8 cellular contexts compared by ENCODE assay signal in the genomic region with DNA sequence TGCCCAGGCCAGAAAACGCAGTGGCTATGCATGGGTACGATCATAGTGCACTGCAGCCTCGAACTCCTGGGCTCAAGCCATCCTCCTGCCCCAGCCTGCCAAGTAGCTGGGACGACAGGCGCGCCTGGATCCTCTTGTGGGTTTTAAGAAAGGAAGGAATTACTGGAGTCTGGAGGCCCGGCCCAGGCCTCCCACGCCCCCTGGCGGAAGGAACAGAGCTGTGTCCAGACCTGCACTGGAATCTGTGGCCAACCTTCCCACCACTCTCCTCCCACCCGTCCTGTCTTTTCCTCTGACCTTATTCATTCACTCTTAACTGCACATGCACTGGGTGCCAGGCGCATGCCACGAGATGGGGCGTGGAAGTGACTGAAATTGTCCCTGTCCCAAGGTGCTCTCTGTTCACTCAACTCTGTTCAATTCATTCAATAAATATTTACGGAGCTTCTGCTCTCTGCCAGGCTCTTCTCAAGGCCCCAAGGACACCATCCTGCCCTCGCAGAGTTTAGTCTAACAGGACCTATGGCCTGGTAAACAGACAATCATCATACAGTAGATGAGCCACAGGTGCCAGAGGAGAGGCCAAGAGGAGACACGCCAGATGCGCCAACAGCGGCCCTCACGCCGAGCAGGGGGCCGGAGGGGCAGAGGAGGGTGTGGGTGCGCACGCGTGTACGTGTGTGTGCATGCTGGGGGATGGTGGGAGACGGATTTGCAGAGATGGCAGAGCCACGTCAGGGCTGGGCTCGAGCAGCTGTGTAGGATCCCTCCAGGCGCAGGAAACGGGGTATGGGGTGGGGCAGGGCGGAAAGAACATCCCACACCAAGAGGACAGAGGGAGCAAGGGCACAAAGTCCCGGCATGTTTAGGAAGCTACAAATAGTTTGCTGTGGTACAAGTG. TPM values are rescaled to one million over a fixed set of nuclear protein-coding genes. Genes with fewer than 3 reads are reported as not detected.
A peak's percentile ranks its signal among the peaks of the same experiment; 100 is the strongest.
DNase-seq lines count a peak whose midpoint lies in the region; ATAC-seq, FAIRE-seq and TF ChIP-seq lines count a peak whose summit lies in the region.

No MANE protein-coding gene starts in this region.

- in situ Hi-C loops in SK-MEL-5 (cut with HindIII; ENCODE audit: low pct_unique_long_range_greater_than_20kb, low sequenced_read_pairs): no loop called here

- H3K27ac ChIP-seq in heart left ventricle (no peak overlapping the region), psoas muscle (no peak overlapping the region)

- no peaks in the 10 kb centered on the region for H3K36me3 ChIP-seq in adipocyte (ENCODE audit: control insufficient read depth, insufficient read depth, low read length, severe bottlenecking)
- no peaks in the 10 kb centered on the region for H3K36me3 ChIP-seq in heart left ventricle
- no peaks in the 10 kb centered on the region for H3K36me3 ChIP-seq in psoas muscle (ENCODE audit: insufficient read depth in 1 of 2, low read depth in 1 of 2)

- peak; percentile 70 to 92 (median 89) for ATAC-seq in heart left ventricle
- ATAC-seq in psoas muscle: peak; percentile 85 to 96 (median 88)
- ATAC-seq in GM21447 (IDR thresholded peaks at IDR 0.05; ENCODE audit: unreplicated experiment): no peak

- 54 to 60% (median 56%) methylated on average over 32 of the region's 32 CpGs for WGBS in heart left ventricle, 4 donors
- WGBS in psoas muscle, 3 donors: 54 to 59% (median 57%) methylated on average over 32 of the region's 32 CpGs

- DNase-seq in MV-4-11 (lab: John Stamatoyannopoulos, UW) (peak; percentile 51), SK-MEL-5 (ENCODE audit: low read depth, low spot score) (peak; percentile 79), adipocyte (ENCODE audit: low read depth) (peak; percentile 93), heart left ventricle (peak; percentile 68 to 88 (median 80)), psoas muscle (peak; percentile 79 to 84)

- no peak for TF ChIP-seq POLR2A in heart left ventricle (IDR thresholded peaks at IDR 0.05)

- H3K27me3 ChIP-seq in adipocyte (replicated peaks; ENCODE audit: control insufficient read depth, insufficient read depth, low read length): peaks cover 18% of the 10 kb centered on the region
- no peaks in the 10 kb centered on the region for H3K27me3 ChIP-seq in heart left ventricle
- no peaks in the 10 kb centered on the region for H3K27me3 ChIP-seq in psoas muscle (ENCODE audit: insufficient read depth in 3 of 3, low read length in 2 of 3)

- H3K4me1 ChIP-seq in adipocyte (ENCODE audit: control insufficient read depth, insufficient read depth, low read length) (peaks cover 4% of the 10 kb centered on the region), heart left ventricle (peaks cover 0 to 17% (median 2%) of the 10 kb centered on the region in 12 donors), psoas muscle (no peaks in the 10 kb centered on the region)

- H3K4me3 ChIP-seq in adipocyte (ENCODE audit: low read length) (no peak overlapping the region), heart left ventricle (no peak overlapping the region), psoas muscle (no peak overlapping the region)

- H3K9ac ChIP-seq in adipocyte (ENCODE audit: low read length): no peak overlapping the region

- TF ChIP-seq CTCF in GM12874 (IDR thresholded peaks at IDR 0.05; ENCODE audit: insufficient read depth, low read depth, low read length): peak; percentile 97
- TF ChIP-seq CTCF in heart left ventricle (IDR thresholded peaks at IDR 0.05): peak; percentile 76 to 91 (median 82)
- TF ChIP-seq CTCF in psoas muscle (IDR thresholded peaks at IDR 0.05): peak; percentile 75

- H3K9me3 ChIP-seq in adipocyte (ENCODE audit: control insufficient read depth, low read length) (no peaks in the 10 kb centered on the region), heart left ventricle (no peaks in the 10 kb centered on the region), psoas muscle (no peaks in the 10 kb centered on the region)

- intact Hi-C loops in heart left ventricle (cut with DNase I) (loop anchor here in 9 of 10 donors (2.0 to 10.0 kb wide), 6 partner anchors 42 to 295 kb away; partner anchors contain the start of gene VDR (in 3 of the 9)), psoas muscle (cut with DNase I) (loop anchor here in 1 of 2 donors (5.0 kb wide), 2 partner anchors 82 to 232 kb away; no protein-coding TSS in a partner anchor)

- FAIRE-seq in A204.1 (lab: Jason Lieb, UNC): peak; percentile 43

RNA-seq across cellular contexts. Expression of gene TMEM106C, which starts 13.7 kb away (rescaled TPM):
- 197 and 206 TPM in 2 replicates for total RNA-seq in SK-MEL-5 (2014; rRNA removed; shearing (Covaris generic))
- polyA plus RNA-seq in SK-MEL-5 (2015; cell fraction: cytosol; rRNA removed): 199 and 272 TPM in 2 replicates
- 150 and 175 TPM in 2 replicates for polyA plus RNA-seq in SK-MEL-5 (2015; cell fraction: nucleus; rRNA removed)
- 10 to 100 TPM; 39.3 to 66.6 (median 50.0) TPM for total RNA-seq in heart left ventricle
- 10 to 100 TPM; 23.0 to 63.9 TPM for polyA plus RNA-seq in heart left ventricle
- 10 to 100 TPM in 3 of 4 donors, 1 to 10 TPM in 1; 7.7 to 15.8 (median 12.6) TPM for total RNA-seq in psoas muscle
- 10 to 100 TPM; 14.3 to 33.4 (median 14.7) TPM for polyA plus RNA-seq in psoas muscle

RNA-seq across cellular contexts. Expression of gene VDR, which starts 44.9 kb away (rescaled TPM):
- total RNA-seq in SK-MEL-5 (2014; rRNA removed; shearing (Covaris generic)): 1.4 and 1.8 TPM in 2 replicates
- polyA plus RNA-seq in SK-MEL-5 (2015; cell fraction: cytosol; rRNA removed): 5.8 and 6.1 TPM in 2 replicates
- polyA plus RNA-seq in SK-MEL-5 (2015; cell fraction: nucleus; rRNA removed): 1.1 and 3.9 TPM in 2 replicates
- total RNA-seq in heart left ventricle: 1 to 10 TPM in 3 of 9 donors, under 1 TPM in 6; 0.15 to 4.3 (median 0.63) TPM
- polyA plus RNA-seq in heart left ventricle: 1 to 10 TPM in 1 of 2 donors, under 1 TPM in 1; 0.15 to 2.0 TPM
- 1 to 10 TPM; 2.5 to 6.1 (median 4.5) TPM for total RNA-seq in psoas muscle
- polyA plus RNA-seq in psoas muscle: 1 to 10 TPM in 1 of 3 donors, under 1 TPM in 2; 0.62 to 3.0 (median 0.74) TPM

RNA-seq across cellular contexts. Expression of gene COL2A1, which starts 54.6 kb away (rescaled TPM):
- total RNA-seq in SK-MEL-5 (2014; rRNA removed; shearing (Covaris generic)): 0.03 TPM in 1 of 2 replicates, not detected in the other
- polyA plus RNA-seq in SK-MEL-5 (2015; cell fraction: cytosol; rRNA removed): not detected in 2 replicates
- 0.10 TPM in 1 of 2 replicates, not detected in the other for polyA plus RNA-seq in SK-MEL-5 (2015; cell fraction: nucleus; rRNA removed)
- total RNA-seq in heart left ventricle (under 1 TPM in 2 of 9 donors, not detected in 7; 0.05 to 0.39 TPM), psoas muscle (under 1 TPM in 1 of 4 donors, not detected in 3; 0.06 TPM)
- polyA plus RNA-seq in heart left ventricle (under 1 TPM in 1 of 2 donors, not detected in 1; 0.04 TPM), psoas muscle (under 1 TPM in 2 of 3 donors, not detected in 1; 0.07 to 0.41 TPM)
